In the genomic region with DNA sequence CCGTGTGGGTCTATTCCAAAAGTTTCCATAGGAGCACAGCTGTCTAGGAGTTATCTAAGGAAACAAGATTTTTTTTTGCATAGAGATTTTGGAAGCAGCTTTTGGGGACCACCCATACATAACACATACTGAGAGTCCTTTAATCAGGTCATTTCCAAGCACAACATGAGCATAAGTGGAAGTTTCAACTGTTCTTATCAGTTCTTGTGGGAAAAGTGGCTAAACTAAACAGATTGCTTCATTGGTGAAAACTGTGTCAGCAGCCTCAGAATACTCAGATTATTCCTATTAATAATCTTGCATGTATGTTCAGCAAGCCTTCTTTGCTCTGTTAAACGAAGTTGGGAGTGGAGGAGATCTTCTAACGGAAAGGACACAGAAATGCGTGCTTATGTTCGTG, we compare ENCODE assay signal across 20 cellular contexts.
DNase-seq lines count a peak whose midpoint lies in the region; ATAC-seq, FAIRE-seq and TF ChIP-seq lines count a peak whose summit lies in the region.
"Had no signal": no experiment of that assay in that cellular context is flagged by ENCODE, and none has a peak within 500 bp of the region (broad histone marks: within the 10 kb centered on the region; RNA-seq: fewer than 3 reads in every experiment).

No MANE protein-coding gene starts in this region.

- WGBS in right cardiac atrium = 48% methylated on average over 5 of the region's 5 CpGs
- WGBS in H1 (ENCODE audit: extremely low coverage in 1 of 2, insufficient coverage in 1 of 2, insufficient read length in 1 of 2, insufficient replicate concordance in 2 of 2, low coverage in 1 of 2, low lambda C conversion rate in 2 of 2, missing lambda C conversion rate in 1 of 2), 2 experiments = 94% methylated on average over 5 of the region's 5 CpGs; no CpG with 5 or more reads in 1 of the 2 experiments
- WGBS in mesenchymal stem cell = 88% methylated on average over 5 of the region's 5 CpGs

- H3K4me2 ChIP-seq in H1 (ENCODE audit: insufficient read depth in 1 of 2, low read depth in 2 of 2, low read length in 2 of 2) = no peak overlapping the region
- no peak overlapping the region for H3K4me2 ChIP-seq in mesenchymal stem cell (ENCODE audit: low read length, poor library complexity, severe bottlenecking)
- H3K4me2 ChIP-seq in PC-9 = no peak overlapping the region

- no peaks in the 10 kb centered on the region for H4K20me1 ChIP-seq in H1 (replicated peaks in 1 of 2; ENCODE audit: control insufficient read depth in 1 of 2, insufficient read depth in 2 of 2, low read length in 2 of 2)
- no peaks in the 10 kb centered on the region for H4K20me1 ChIP-seq in PC-9 (ENCODE audit: insufficient read depth)

- no peaks in the 10 kb centered on the region for H3F3A ChIP-seq in PC-9 (ENCODE audit: insufficient read depth, low read depth)

- H2BK12ac ChIP-seq in H1 (ENCODE audit: low read depth, low read length) = no peak overlapping the region
- no peak overlapping the region for H2BK12ac ChIP-seq in mesenchymal stem cell (ENCODE audit: low read length in 2 of 2)

- no peak overlapping the region for H4K5ac ChIP-seq in H1 (ENCODE audit: insufficient read length, low read depth, low read length)

- H2AFZ ChIP-seq in H1 (ENCODE audit: low read length) (peak overlapping the region; percentile 53; the same call in 1 of the 2 replicates), mesenchymal stem cell (ENCODE audit: low read depth, low read length) (no peak overlapping the region), PC-9 (no peak overlapping the region)

- TF ChIP-seq CTCF in right atrium auricular region (IDR thresholded peaks at IDR 0.05) (no peak), H1 (IDR thresholded peaks at IDR 0.05; ENCODE audit: control extremely low read depth in 1 of 3, insufficient read depth in 1 of 3, low read depth in 1 of 3, low read length in 3 of 3) (no peak), PC-9 (conservative IDR thresholded peaks at IDR 0.05) (no peak)

- H3K14ac ChIP-seq in H1 (ENCODE audit: insufficient read length) = no peak overlapping the region
- H3K14ac ChIP-seq in mesenchymal stem cell (ENCODE audit: low read length in 2 of 2) = no peak overlapping the region

- no peaks in the 10 kb centered on the region for H3K4me1 ChIP-seq in right cardiac atrium (ENCODE audit: control insufficient read depth, insufficient read depth, low read length)
- H3K4me1 ChIP-seq in right atrium auricular region = no peaks in the 10 kb centered on the region
- H3K4me1 ChIP-seq in H1 (replicated peaks in 1 of 4; ENCODE audit: control insufficient read depth in 3 of 4, insufficient read depth in 4 of 4, low read length in 3 of 4) = no peaks in the 10 kb centered on the region
- peaks cover 1% of the 10 kb centered on the region for H3K4me1 ChIP-seq in mesenchymal stem cell (ENCODE audit: control insufficient read depth, insufficient read depth, low read depth, low read length)
- no peaks in the 10 kb centered on the region for H3K4me1 ChIP-seq in PC-9 (replicated peaks; ENCODE audit: insufficient read depth)
- H3K4me1 ChIP-seq: SJCRH30 had no signal

- FAIRE-seq in H1 (lab: Jason Lieb, UNC) = no peak
- FAIRE-seq: D721Med, HTR-8/SVneo had no signal

- H2BK15ac ChIP-seq in H1 (ENCODE audit: low read length) (no peak overlapping the region), mesenchymal stem cell (ENCODE audit: low read depth, poor library complexity, severe bottlenecking) (no peak overlapping the region)

- CTCF ChIA-PET in H1 (lab: Charles Lee; ENCODE audit: partially characterized antibody) (no interaction called here), PC-9 (lab: Charles Lee) (no interaction called here)

- H3K9ac ChIP-seq in H1 (replicated peaks in 1 of 4; ENCODE audit: extremely low read depth in 1 of 4, low read depth in 3 of 4, low read length in 3 of 4) = no peak overlapping the region
- H3K9ac ChIP-seq in mesenchymal stem cell (ENCODE audit: low read length) = no peak overlapping the region

- no TSS peak for BruUV-seq in PC-9 (replicated peaks; lab: Mats Ljungman, UMichigan)

- no peak for TF ChIP-seq POLR2A in H1 (IDR thresholded peaks at IDR 0.05; ENCODE audit: control extremely low read depth in 1 of 2, low read depth in 2 of 2, low read length in 2 of 2)

- H3K4me3 ChIP-seq in right cardiac atrium (ENCODE audit: low read length) (peak overlapping the region; percentile 38), right atrium auricular region (peak overlapping the region in 1 of 2 donors; percentile 29), H1 (ENCODE audit: extremely low read depth in 1 of 4, insufficient read depth in 2 of 4, low read depth in 3 of 4, low read length in 4 of 4) (no peak overlapping the region), mesenchymal stem cell (ENCODE audit: insufficient read depth in 1 of 2, low read depth in 1 of 2, low read length in 2 of 2) (no peak overlapping the region), PC-9 (no peak overlapping the region)
- H3K4me3 ChIP-seq: SJCRH30 had no signal

- H3K79me1 ChIP-seq in H1 (ENCODE audit: low read depth, low read length) (no peaks in the 10 kb centered on the region), mesenchymal stem cell (replicated peaks; ENCODE audit: low read length, poor library complexity, severe bottlenecking) (no peaks in the 10 kb centered on the region)

- no peak overlapping the region for H2BK20ac ChIP-seq in H1 (ENCODE audit: low read length)

- POLR2A ChIA-PET in H1 (lab: Charles Lee; ENCODE audit: partially characterized antibody) (no interaction called here), PC-9 (lab: Charles Lee; ENCODE audit: unreplicated experiment) (no interaction called here)

- H2AK5ac ChIP-seq in H1 (ENCODE audit: low read depth, low read length) = no peak overlapping the region
- no peak overlapping the region for H2AK5ac ChIP-seq in mesenchymal stem cell (ENCODE audit: low read length, severe bottlenecking)

- H3K36me3 ChIP-seq in right atrium auricular region = no peaks in the 10 kb centered on the region
- H3K36me3 ChIP-seq in H1 (ENCODE audit: control insufficient read depth in 2 of 4, insufficient read depth in 4 of 4, low read length in 3 of 4) = no peaks in the 10 kb centered on the region
- no peaks in the 10 kb centered on the region for H3K36me3 ChIP-seq in mesenchymal stem cell (ENCODE audit: control insufficient read depth in 1 of 2, insufficient read depth in 2 of 2, low read depth in 1 of 2, low read length in 2 of 2)
- H3K36me3 ChIP-seq in PC-9 (ENCODE audit: low read depth) = no peaks in the 10 kb centered on the region
- H3K36me3 ChIP-seq: SJCRH30 had no signal

- H3K23ac ChIP-seq in H1 (ENCODE audit: insufficient read length) (no peak overlapping the region), mesenchymal stem cell (ENCODE audit: low read length in 2 of 2) (no peak overlapping the region)

- no peak for TF ChIP-seq EP300 in H1 (IDR thresholded peaks at IDR 0.05; ENCODE audit: borderline replicate concordance in 1 of 2, low read depth in 2 of 2, low read length in 2 of 2)

- H3K23me2 ChIP-seq in H1 (ENCODE audit: low read depth, low read length) = no peaks in the 10 kb centered on the region

- H3K9me3 ChIP-seq in right cardiac atrium (ENCODE audit: control insufficient read depth, low read length) = no peaks in the 10 kb centered on the region
- H3K9me3 ChIP-seq in right atrium auricular region = no peaks in the 10 kb centered on the region
- no peaks in the 10 kb centered on the region for H3K9me3 ChIP-seq in H1 (ENCODE audit: insufficient read depth in 2 of 2, low read depth in 1 of 2, low read length in 1 of 2)
- no peaks in the 10 kb centered on the region for H3K9me3 ChIP-seq in mesenchymal stem cell (ENCODE audit: control insufficient read depth, low read length)
- H3K9me3 ChIP-seq in PC-9 (ENCODE audit: insufficient read depth, low read depth) = no peaks in the 10 kb centered on the region
- H3K9me3 ChIP-seq: SJCRH30 had no signal

- H2BK5ac ChIP-seq in H1 (ENCODE audit: low read depth, low read length) (no peak overlapping the region), mesenchymal stem cell (ENCODE audit: low read depth, low read length, poor library complexity, severe bottlenecking) (no peak overlapping the region)

- H3K79me2 ChIP-seq in H1 (ENCODE audit: control insufficient read depth in 1 of 2, insufficient read depth in 2 of 2, low read length in 2 of 2) = no peaks in the 10 kb centered on the region
- H3K79me2 ChIP-seq in PC-9 (ENCODE audit: low read depth) = no peaks in the 10 kb centered on the region

- H3K18ac ChIP-seq in H1 (ENCODE audit: extremely low read depth, low read length) (no peak overlapping the region), mesenchymal stem cell (ENCODE audit: low read depth in 1 of 2, low read length in 2 of 2) (no peak overlapping the region)

- intact Hi-C loops in right cardiac atrium (cut with DNase I) (no loop called here), PC-9 (cut with micrococcal nuclease; ENCODE audit: unreplicated experiment) (no loop called here)

- H3K56ac ChIP-seq in H1 (replicated peaks; ENCODE audit: insufficient read length, low read depth, low read length) = no peak overlapping the region

- H4K91ac ChIP-seq in H1 (replicated peaks; ENCODE audit: insufficient read length, low read length) (no peak overlapping the region), mesenchymal stem cell (ENCODE audit: low read length) (no peak overlapping the region)

- no peak overlapping the region for H3K4ac ChIP-seq in H1 (replicated peaks; ENCODE audit: insufficient read length, low read depth, low read length)
- no peak overlapping the region for H3K4ac ChIP-seq in mesenchymal stem cell (ENCODE audit: low read depth in 1 of 2, low read length in 2 of 2)

- no peak overlapping the region for H4K8ac ChIP-seq in H1 (ENCODE audit: extremely low read depth, insufficient read depth, low read length)
- H4K8ac ChIP-seq in mesenchymal stem cell (ENCODE audit: low read length) = no peak overlapping the region

- DNase-seq in right cardiac atrium = no peak
- DNase-seq in right atrium auricular region (ENCODE audit: low spot score) = no peak
- DNase-seq in H1 (ENCODE audit: low read depth in 1 of 2, low spot score in 2 of 2) = no peak
- peak; percentile 18 for DNase-seq in mesenchymal stem cell
- no peak for DNase-seq in EL
- DNase-seq in PC-9 = no peak
- no peak for DNase-seq in cerebellar nuclear complex (lab: John Stamatoyannopoulos, UW)
- DNase-seq: IMR-90, NCI-H1417 treated with DMSO at 0.1 percent for 48 hours, NCI-H187 treated with DMSO at 0.1 percent for 48 hours, NCI-H2227 treated with DMSO at 0.1 percent for 48 hours, NCI-H510A treated with DMSO at 0.1 percent for 48 hours, NCI-H774, PC-3, SJCRH30 had no signal

- H2BK120ac ChIP-seq in H1 (replicated peaks; ENCODE audit: low read depth, low read length) (no peak overlapping the region), mesenchymal stem cell (ENCODE audit: low read depth, low read length) (no peak overlapping the region)

- no peak for TF ChIP-seq RAD21 in H1 (IDR thresholded peaks at IDR 0.05 in 1 of 2, conservative IDR thresholded peaks at IDR 0.05 in 1 of 2; ENCODE audit: low read depth in 2 of 2, low read length in 2 of 2)

- H3K27me3 ChIP-seq in right cardiac atrium (ENCODE audit: control insufficient read depth, insufficient read depth) = no peaks in the 10 kb centered on the region
- no peaks in the 10 kb centered on the region for H3K27me3 ChIP-seq in right atrium auricular region
- no peaks in the 10 kb centered on the region for H3K27me3 ChIP-seq in H1 (replicated peaks in 1 of 4; ENCODE audit: control insufficient read depth in 3 of 4, extremely low read depth in 1 of 4, insufficient read depth in 3 of 4, low read length in 3 of 4)
- H3K27me3 ChIP-seq in mesenchymal stem cell (ENCODE audit: control insufficient read depth in 1 of 2, insufficient read depth in 1 of 2, low read length in 2 of 2) = no peaks in the 10 kb centered on the region
- H3K27me3 ChIP-seq in PC-9 (ENCODE audit: insufficient read depth, low read depth) = no peaks in the 10 kb centered on the region
- H3K27me3 ChIP-seq: SJCRH30 had no signal

- H3K27ac ChIP-seq in right cardiac atrium (ENCODE audit: low read length) (no peak overlapping the region), right atrium auricular region (no peak overlapping the region), H1 (ENCODE audit: low read depth, low read length) (no peak overlapping the region), mesenchymal stem cell (ENCODE audit: low read length, poor library complexity, severe bottlenecking) (no peak overlapping the region), PC-9 (no peak overlapping the region)
- H3K27ac ChIP-seq: C4-2B, HL-60, RWPE1, SJCRH30 had no signal

- no peaks in the 10 kb centered on the region for H3K9me2 ChIP-seq in PC-9 (ENCODE audit: insufficient read depth)

- peak in 1 of 2 donors; percentile 71 for ATAC-seq in right cardiac atrium
- ATAC-seq: PC-3 had no signal
